Comparison of ENCODE assay signal across 1 cellular context in genomic region chr2:201057715-201058248, GRCh38.
A peak's percentile ranks its signal among the peaks of the same experiment; 100 is the strongest.
TF ChIP-seq lines count a peak whose summit lies in the region.

No MANE protein-coding gene starts in this region.

TF ChIP-seq in HepG2, 621 proteins besides CTCF, POLR2A, EP300 and RAD21 (continued from another document and continues in another):
- TF ChIP-seq CEBPG (CRISPR knock-in tag; IDR thresholded peaks at IDR 0.05) (peak; percentile 93), HOXA5 (CRISPR knock-in tag; IDR thresholded peaks at IDR 0.05) (peak; percentile 62; the same call in 1 of the 2 replicates), ZC3H4 (CRISPR knock-in tag; IDR thresholded peaks at IDR 0.05; ENCODE audit: borderline replicate concordance) (no peak), MAZ (IDR thresholded peaks at IDR 0.05; ENCODE audit: borderline replicate concordance, low read depth, low read length) (no peak), MAZ (CRISPR knock-in tag; IDR thresholded peaks at IDR 0.05; ENCODE audit: low read depth) (no peak), ZSCAN31 (CRISPR knock-in tag; IDR thresholded peaks at IDR 0.05; ENCODE audit: low read depth) (peak; percentile 45; the same call in 1 of the 2 replicates), HINFP (CRISPR knock-in tag; IDR thresholded peaks at IDR 0.05; ENCODE audit: low read depth) (no peak), EHMT2 (IDR thresholded peaks at IDR 0.05; ENCODE audit: borderline replicate concordance, low read depth, low read length) (no peak; the same call in 1 of the 2 replicates), BCLAF1 (IDR thresholded peaks at IDR 0.05) (no peak), ZNF414 (CRISPR knock-in tag; IDR thresholded peaks at IDR 0.05) (no peak), KAT8 (CRISPR knock-in tag; IDR thresholded peaks at IDR 0.05) (peak; percentile 57; the same call in 1 of the 2 replicates), SMARCC2 (IDR thresholded peaks at IDR 0.05) (no peak), HIVEP1 (CRISPR knock-in tag; IDR thresholded peaks at IDR 0.05) (no peak), CHCHD3 (CRISPR knock-in tag; IDR thresholded peaks at IDR 0.05) (no peak), MTF1 (CRISPR knock-in tag; IDR thresholded peaks at IDR 0.05) (no peak), ARNT2 (CRISPR knock-in tag; IDR thresholded peaks at IDR 0.05; ENCODE audit: low read depth) (peak; percentile 81), ZNF574 (CRISPR knock-in tag; IDR thresholded peaks at IDR 0.05) (peak; percentile 36; the same call in 1 of the 2 replicates), MED13 (CRISPR knock-in tag; IDR thresholded peaks at IDR 0.05) (no peak), ATF2 (CRISPR knock-in tag; IDR thresholded peaks at IDR 0.05) (peak; percentile 76), ZNF234 (CRISPR knock-in tag; conservative IDR thresholded peaks at IDR 0.05) (no peak), TBX2 (CRISPR knock-in tag; IDR thresholded peaks at IDR 0.05; ENCODE audit: borderline replicate concordance) (peak; percentile 97), ZNF335 (CRISPR knock-in tag; IDR thresholded peaks at IDR 0.05) (no peak; the same call in 1 of the 2 replicates), ZNF672 (CRISPR knock-in tag; IDR thresholded peaks at IDR 0.05) (no peak), ZNF883 (CRISPR knock-in tag; IDR thresholded peaks at IDR 0.05; ENCODE audit: not compliant biosample characterization) (no peak), ZSCAN29 (CRISPR knock-in tag; conservative IDR thresholded peaks at IDR 0.05) (peak; percentile 62), ZSCAN25 (CRISPR knock-in tag; IDR thresholded peaks at IDR 0.05) (0 out of 2 replicates have a peak, but pooled peaks have one; percentile 14)
- TF ChIP-seq, protein P1, sequence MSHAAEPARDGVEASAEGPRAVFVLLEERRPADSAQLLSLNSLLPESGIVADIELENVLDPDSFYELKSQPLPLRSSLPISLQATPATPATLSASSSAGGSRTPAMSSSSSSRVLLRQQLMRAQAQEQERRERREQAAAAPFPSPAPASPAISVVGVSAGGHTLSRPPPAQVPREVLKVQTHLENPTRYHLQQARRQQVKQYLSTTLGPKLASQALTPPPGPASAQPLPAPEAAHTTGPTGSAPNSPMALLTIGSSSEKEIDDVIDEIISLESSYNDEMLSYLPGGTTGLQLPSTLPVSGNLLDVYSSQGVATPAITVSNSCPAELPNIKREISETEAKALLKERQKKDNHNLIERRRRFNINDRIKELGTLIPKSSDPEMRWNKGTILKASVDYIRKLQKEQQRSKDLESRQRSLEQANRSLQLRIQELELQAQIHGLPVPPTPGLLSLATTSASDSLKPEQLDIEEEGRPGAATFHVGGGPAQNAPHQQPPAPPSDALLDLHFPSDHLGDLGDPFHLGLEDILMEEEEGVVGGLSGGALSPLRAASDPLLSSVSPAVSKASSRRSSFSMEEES (CRISPR knock-in tag; IDR thresholded peaks at IDR 0.05), result peak; percentile 91
- TF ChIP-seq, protein P2, sequence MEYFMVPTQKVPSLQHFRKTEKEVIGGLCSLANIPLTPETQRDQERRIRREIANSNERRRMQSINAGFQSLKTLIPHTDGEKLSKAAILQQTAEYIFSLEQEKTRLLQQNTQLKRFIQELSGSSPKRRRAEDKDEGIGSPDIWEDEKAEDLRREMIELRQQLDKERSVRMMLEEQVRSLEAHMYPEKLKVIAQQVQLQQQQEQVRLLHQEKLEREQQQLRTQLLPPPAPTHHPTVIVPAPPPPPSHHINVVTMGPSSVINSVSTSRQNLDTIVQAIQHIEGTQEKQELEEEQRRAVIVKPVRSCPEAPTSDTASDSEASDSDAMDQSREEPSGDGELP (IDR thresholded peaks at IDR 0.05; ENCODE audit: borderline replicate concordance, low read depth), result peak; percentile 9; the same call in 1 of the 2 replicates
- TF ChIP-seq, protein P3, sequence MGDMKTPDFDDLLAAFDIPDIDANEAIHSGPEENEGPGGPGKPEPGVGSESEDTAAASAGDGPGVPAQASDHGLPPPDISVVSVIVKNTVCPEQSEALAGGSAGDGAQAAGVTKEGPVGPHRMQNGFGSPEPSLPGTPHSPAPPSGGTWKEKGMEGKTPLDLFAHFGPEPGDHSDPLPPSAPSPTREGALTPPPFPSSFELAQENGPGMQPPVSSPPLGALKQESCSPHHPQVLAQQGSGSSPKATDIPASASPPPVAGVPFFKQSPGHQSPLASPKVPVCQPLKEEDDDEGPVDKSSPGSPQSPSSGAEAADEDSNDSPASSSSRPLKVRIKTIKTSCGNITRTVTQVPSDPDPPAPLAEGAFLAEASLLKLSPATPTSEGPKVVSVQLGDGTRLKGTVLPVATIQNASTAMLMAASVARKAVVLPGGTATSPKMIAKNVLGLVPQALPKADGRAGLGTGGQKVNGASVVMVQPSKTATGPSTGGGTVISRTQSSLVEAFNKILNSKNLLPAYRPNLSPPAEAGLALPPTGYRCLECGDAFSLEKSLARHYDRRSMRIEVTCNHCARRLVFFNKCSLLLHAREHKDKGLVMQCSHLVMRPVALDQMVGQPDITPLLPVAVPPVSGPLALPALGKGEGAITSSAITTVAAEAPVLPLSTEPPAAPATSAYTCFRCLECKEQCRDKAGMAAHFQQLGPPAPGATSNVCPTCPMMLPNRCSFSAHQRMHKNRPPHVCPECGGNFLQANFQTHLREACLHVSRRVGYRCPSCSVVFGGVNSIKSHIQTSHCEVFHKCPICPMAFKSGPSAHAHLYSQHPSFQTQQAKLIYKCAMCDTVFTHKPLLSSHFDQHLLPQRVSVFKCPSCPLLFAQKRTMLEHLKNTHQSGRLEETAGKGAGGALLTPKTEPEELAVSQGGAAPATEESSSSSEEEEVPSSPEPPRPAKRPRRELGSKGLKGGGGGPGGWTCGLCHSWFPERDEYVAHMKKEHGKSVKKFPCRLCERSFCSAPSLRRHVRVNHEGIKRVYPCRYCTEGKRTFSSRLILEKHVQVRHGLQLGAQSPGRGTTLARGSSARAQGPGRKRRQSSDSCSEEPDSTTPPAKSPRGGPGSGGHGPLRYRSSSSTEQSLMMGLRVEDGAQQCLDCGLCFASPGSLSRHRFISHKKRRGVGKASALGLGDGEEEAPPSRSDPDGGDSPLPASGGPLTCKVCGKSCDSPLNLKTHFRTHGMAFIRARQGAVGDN (CRISPR knock-in tag; IDR thresholded peaks at IDR 0.05), result no peak
- TF ChIP-seq, protein P4, sequence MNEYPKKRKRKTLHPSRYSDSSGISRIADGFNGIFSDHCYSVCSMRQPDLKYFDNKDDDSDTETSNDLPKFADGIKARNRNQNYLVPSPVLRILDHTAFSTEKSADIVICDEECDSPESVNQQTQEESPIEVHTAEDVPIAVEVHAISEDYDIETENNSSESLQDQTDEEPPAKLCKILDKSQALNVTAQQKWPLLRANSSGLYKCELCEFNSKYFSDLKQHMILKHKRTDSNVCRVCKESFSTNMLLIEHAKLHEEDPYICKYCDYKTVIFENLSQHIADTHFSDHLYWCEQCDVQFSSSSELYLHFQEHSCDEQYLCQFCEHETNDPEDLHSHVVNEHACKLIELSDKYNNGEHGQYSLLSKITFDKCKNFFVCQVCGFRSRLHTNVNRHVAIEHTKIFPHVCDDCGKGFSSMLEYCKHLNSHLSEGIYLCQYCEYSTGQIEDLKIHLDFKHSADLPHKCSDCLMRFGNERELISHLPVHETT (CRISPR knock-in tag; conservative IDR thresholded peaks at IDR 0.05), result no peak
- TF ChIP-seq, protein P5, sequence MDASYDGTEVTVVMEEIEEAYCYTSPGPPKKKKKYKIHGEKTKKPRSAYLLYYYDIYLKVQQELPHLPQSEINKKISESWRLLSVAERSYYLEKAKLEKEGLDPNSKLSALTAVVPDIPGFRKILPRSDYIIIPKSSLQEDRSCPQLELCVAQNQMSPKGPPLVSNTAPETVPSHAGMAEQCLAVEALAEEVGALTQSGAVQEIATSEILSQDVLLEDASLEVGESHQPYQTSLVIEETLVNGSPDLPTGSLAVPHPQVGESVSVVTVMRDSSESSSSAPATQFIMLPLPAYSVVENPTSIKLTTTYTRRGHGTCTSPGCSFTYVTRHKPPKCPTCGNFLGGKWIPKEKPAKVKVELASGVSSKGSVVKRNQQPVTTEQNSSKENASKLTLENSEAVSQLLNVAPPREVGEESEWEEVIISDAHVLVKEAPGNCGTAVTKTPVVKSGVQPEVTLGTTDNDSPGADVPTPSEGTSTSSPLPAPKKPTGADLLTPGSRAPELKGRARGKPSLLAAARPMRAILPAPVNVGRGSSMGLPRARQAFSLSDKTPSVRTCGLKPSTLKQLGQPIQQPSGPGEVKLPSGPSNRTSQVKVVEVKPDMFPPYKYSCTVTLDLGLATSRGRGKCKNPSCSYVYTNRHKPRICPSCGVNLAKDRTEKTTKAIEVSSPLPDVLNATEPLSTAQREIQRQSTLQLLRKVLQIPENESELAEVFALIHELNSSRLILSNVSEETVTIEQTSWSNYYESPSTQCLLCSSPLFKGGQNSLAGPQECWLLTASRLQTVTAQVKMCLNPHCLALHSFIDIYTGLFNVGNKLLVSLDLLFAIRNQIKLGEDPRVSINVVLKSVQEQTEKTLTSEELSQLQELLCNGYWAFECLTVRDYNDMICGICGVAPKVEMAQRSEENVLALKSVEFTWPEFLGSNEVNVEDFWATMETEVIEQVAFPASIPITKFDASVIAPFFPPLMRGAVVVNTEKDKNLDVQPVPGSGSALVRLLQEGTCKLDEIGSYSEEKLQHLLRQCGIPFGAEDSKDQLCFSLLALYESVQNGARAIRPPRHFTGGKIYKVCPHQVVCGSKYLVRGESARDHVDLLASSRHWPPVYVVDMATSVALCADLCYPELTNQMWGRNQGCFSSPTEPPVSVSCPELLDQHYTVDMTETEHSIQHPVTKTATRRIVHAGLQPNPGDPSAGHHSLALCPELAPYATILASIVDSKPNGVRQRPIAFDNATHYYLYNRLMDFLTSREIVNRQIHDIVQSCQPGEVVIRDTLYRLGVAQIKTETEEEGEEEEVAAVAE (CRISPR knock-in tag; IDR thresholded peaks at IDR 0.05; ENCODE audit: borderline replicate concordance), result peak; percentile 34; the same call in 1 of the 2 replicates
